29 cellular contexts compared by ENCODE assay signal in the genomic region with DNA sequence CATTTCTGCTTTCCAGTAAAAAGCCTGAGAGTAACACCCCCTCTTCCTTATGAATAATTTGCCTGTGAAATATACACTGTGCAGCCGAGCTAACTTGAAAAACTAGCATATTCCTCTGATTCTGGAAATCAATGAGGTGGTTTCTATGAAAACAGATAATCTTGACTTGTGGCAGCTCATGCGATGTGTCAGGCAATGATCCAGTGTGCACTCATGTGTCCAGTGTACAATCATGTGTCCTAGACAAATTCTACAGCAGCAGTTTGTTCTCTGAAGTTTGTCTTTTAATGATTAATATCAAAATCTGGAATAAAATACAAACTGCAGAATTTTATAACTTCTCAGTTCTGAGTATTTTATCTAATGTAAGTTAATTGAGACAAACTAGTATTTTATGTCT.
"Had no signal": no experiment of that assay in that cellular context is flagged by ENCODE, and none has a peak within 500 bp of the region (broad histone marks: within the 10 kb centered on the region; RNA-seq: fewer than 3 reads in every experiment).

No MANE protein-coding gene starts in this region.

- H3K36me3 Mint-ChIP-seq: activated CD8-positive, alpha-beta memory T cell treated with anti-CD3 and anti-CD28 coated beads, Interleukin-2, amount 10 ng/mL, durations not matched to agents 7 days and 5 days; activated naive CD4-positive, alpha-beta T cell treated with anti-CD3 and anti-CD28 coated beads, Interleukin-2, amount 50 U/mL, for 72 hours; activated naive CD8-positive, alpha-beta T cell treated with anti-CD3 and anti-CD28 coated beads, Interleukin-2, amount 10 ng/mL, durations not matched to agents 7 days and 5 days; brain; WTC11 had no signal

- H3K4me1 Mint-ChIP-seq: activated CD4-positive, alpha-beta memory T cell treated with anti-CD3 and anti-CD28 coated beads, Interleukin-2, amount 10 ng/mL, durations not matched to agents 7 days and 5 days; activated CD4-positive, alpha-beta T cell treated with anti-CD3 and anti-CD28 coated beads, Interleukin-2, amount 10 ng/mL, durations not matched to agents 7 days and 5 days; activated CD8-positive, alpha-beta memory T cell treated with anti-CD3 and anti-CD28 coated beads, Interleukin-2, amount 10 ng/mL, durations not matched to agents 7 days and 5 days; activated naive CD8-positive, alpha-beta T cell treated with anti-CD3 and anti-CD28 coated beads, Interleukin-2, amount 10 ng/mL, durations not matched to agents 7 days and 5 days; brain; T-helper 17 cell; WTC11 had no signal

- H3K9me3 Mint-ChIP-seq: activated naive CD8-positive, alpha-beta T cell treated with anti-CD3 and anti-CD28 coated beads, Interleukin-2, amount 10 ng/mL, durations not matched to agents 7 days and 5 days; brain; WTC11 had no signal

- H3K4me3 Mint-ChIP-seq: activated CD4-positive, alpha-beta memory T cell treated with anti-CD3 and anti-CD28 coated beads, Interleukin-2, amount 10 ng/mL, durations not matched to agents 7 days and 5 days; activated CD4-positive, alpha-beta T cell treated with anti-CD3 and anti-CD28 coated beads, Interleukin-2, amount 10 ng/mL, durations not matched to agents 7 days and 5 days; activated CD8-positive, alpha-beta memory T cell treated with anti-CD3 and anti-CD28 coated beads, Interleukin-2, amount 10 ng/mL, durations not matched to agents 7 days and 5 days; activated naive CD4-positive, alpha-beta T cell treated with anti-CD3 and anti-CD28 coated beads for 36 hours; activated naive CD8-positive, alpha-beta T cell treated with anti-CD3 and anti-CD28 coated beads, Interleukin-2, amount 10 ng/mL, durations not matched to agents 7 days and 5 days; activated T-helper 1 cell treated with anti-CD3 and anti-CD28 coated beads, Interleukin-12 subunit alpha, Interleukin-12 subunit beta, Interleukin-2, Interleukin-4 antibody, amounts not matched to agents 30 ng/mL and 10 ng/mL and 1 ng/mL, durations not matched to agents 14 hours and 24 hours and 36 hours; brain; T-helper 17 cell; T-helper 2 cell treated with Interferon-gamma antibody and Interleukin-4, amounts not matched to agents 5 μg/mL and 100 μg/mL, for 36 hours; WTC11 had no signal

- DNase-seq: activated CD4-positive, alpha-beta memory T cell treated with anti-CD3 and anti-CD28 coated beads, Interleukin-2, amount 10 ng/mL, durations not matched to agents 7 days and 5 days; activated CD4-positive, alpha-beta T cell treated with anti-CD3 and anti-CD28 coated beads for 1 hour; activated CD4-positive, alpha-beta T cell treated with anti-CD3 and anti-CD28 coated beads for 4 hours; activated CD4-positive, alpha-beta T cell treated with anti-CD3 and anti-CD28 coated beads, Interleukin-2, amount 10 ng/mL, durations not matched to agents 7 days and 5 days; activated CD4-positive, alpha-beta T cell treated with anti-CD3 and anti-CD28 coated beads, Interleukin-2, amount 50 U/mL, for 4 hours; activated CD8-positive, alpha-beta memory T cell treated with anti-CD3 and anti-CD28 coated beads, Interleukin-2, amount 10 ng/mL, durations not matched to agents 7 days and 5 days; activated CD8-positive, alpha-beta memory T cell treated with anti-CD3 and anti-CD28 coated beads, Interleukin-2, amount 50 U/mL, for 4 hours; activated effector memory CD4-positive, alpha-beta T cell treated with anti-CD3 and anti-CD28 coated beads, Interleukin-2, amount 50 U/mL, for 16 hours; activated naive CD4-positive, alpha-beta T cell treated with anti-CD3 and anti-CD28 coated beads for 36 hours; activated naive CD8-positive, alpha-beta T cell treated with anti-CD3 and anti-CD28 coated beads, Interleukin-2, amount 10 ng/mL, durations not matched to agents 7 days and 5 days; activated T-cell treated with anti-CD3 and anti-CD28 coated beads, Interleukin-2, amount 50 U/mL, for 1 hour; activated T-cell treated with anti-CD3 and anti-CD28 coated beads, Interleukin-2, amount 50 U/mL, for 48 hours; central memory CD4-positive, alpha-beta T cell; cerebellar nuclear complex; colonic mucosa; effector CD8-positive, alpha-beta T cell; esophagus squamous epithelium; foreskin melanocyte; head of caudate nucleus; T-helper 1 cell; T-helper 17 cell; T1000 had no signal

- H3K27ac Mint-ChIP-seq: activated CD4-positive, alpha-beta memory T cell treated with anti-CD3 and anti-CD28 coated beads, Interleukin-2, amount 10 ng/mL, durations not matched to agents 7 days and 5 days; activated CD4-positive, alpha-beta T cell treated with anti-CD3 and anti-CD28 coated beads, Interleukin-2, amount 10 ng/mL, durations not matched to agents 7 days and 5 days; activated CD8-positive, alpha-beta memory T cell treated with anti-CD3 and anti-CD28 coated beads, Interleukin-2, amount 10 ng/mL, durations not matched to agents 7 days and 5 days; activated naive CD4-positive, alpha-beta T cell treated with anti-CD3 and anti-CD28 coated beads for 36 hours; activated naive CD4-positive, alpha-beta T cell treated with anti-CD3 and anti-CD28 coated beads, Interleukin-2, amount 50 U/mL, for 72 hours; activated naive CD8-positive, alpha-beta T cell treated with anti-CD3 and anti-CD28 coated beads, Interleukin-2, amount 10 ng/mL, durations not matched to agents 7 days and 5 days; activated T-helper 1 cell treated with anti-CD3 and anti-CD28 coated beads, Interleukin-12 subunit alpha, Interleukin-12 subunit beta, Interleukin-2, Interleukin-4 antibody, amounts not matched to agents 30 ng/mL and 10 ng/mL and 1 ng/mL, durations not matched to agents 14 hours and 24 hours and 36 hours; activated T-helper 2 cell treated with anti-CD3 and anti-CD28 coated beads, Interferon-gamma antibody, Interleukin-2, Interleukin-4, amounts not matched to agents 10 μg/mL and 5 μg/mL and 100 μg/mL, durations not matched to agents 14 hours and 24 hours and 36 hours; brain; T-helper 17 cell; T-helper 2 cell treated with Interferon-gamma antibody and Interleukin-4, amounts not matched to agents 5 μg/mL and 100 μg/mL, for 36 hours; WTC11 had no signal

- ATAC-seq: activated CD8-positive, alpha-beta memory T cell treated with anti-CD3 and anti-CD28 coated beads, Interleukin-2, amount 10 ng/mL, durations not matched to agents 7 days and 5 days; activated naive CD4-positive, alpha-beta T cell treated with anti-CD3 and anti-CD28 coated beads, Interleukin-2, amount 50 U/mL, for 72 hours; gastroesophageal sphincter; T-helper 17 cell; WTC11 had no signal

- H3K27me3 Mint-ChIP-seq: activated CD4-positive, alpha-beta memory T cell treated with anti-CD3 and anti-CD28 coated beads, Interleukin-2, amount 10 ng/mL, durations not matched to agents 7 days and 5 days; activated CD4-positive, alpha-beta T cell treated with anti-CD3 and anti-CD28 coated beads, Interleukin-2, amount 10 ng/mL, durations not matched to agents 7 days and 5 days; activated CD8-positive, alpha-beta memory T cell treated with anti-CD3 and anti-CD28 coated beads, Interleukin-2, amount 10 ng/mL, durations not matched to agents 7 days and 5 days; activated naive CD8-positive, alpha-beta T cell treated with anti-CD3 and anti-CD28 coated beads, Interleukin-2, amount 10 ng/mL, durations not matched to agents 7 days and 5 days; brain; T-helper 17 cell had no signal
